Comparison of ENCODE assay signal across 8 cellular contexts in genomic region chr14:74257078-74257987, GRCh38. TPM values are rescaled to one million over a fixed set of nuclear protein-coding genes. Genes with fewer than 3 reads are reported as not detected.
A peak's percentile ranks its signal among the peaks of the same experiment; 100 is the strongest.
DNase-seq lines count a peak whose midpoint lies in the region; ATAC-seq and TF ChIP-seq lines count a peak whose summit lies in the region.

No MANE protein-coding gene starts in this region.

- H3K4me3 ChIP-seq in SJCRH30: peak overlapping the region; percentile 62
- H3K4me3 ChIP-seq in heart right ventricle: peak overlapping the region; percentile 50 to 84 (median 72)
- peak overlapping the region; percentile 63 for H3K4me3 ChIP-seq in urinary bladder (ENCODE audit: low read depth, low read length)

- H3K9me3 ChIP-seq in SJCRH30 (replicated peaks) (no peaks in the 10 kb centered on the region), heart right ventricle (no peaks in the 10 kb centered on the region)

- H3K4me1 Mint-ChIP-seq in progenitor cell of endocrine pancreas (ENCODE audit: low read depth): no peaks in the 10 kb centered on the region

- H3K36me3 ChIP-seq in SJCRH30 (no peaks in the 10 kb centered on the region), heart right ventricle (no peaks in the 10 kb centered on the region), urinary bladder (ENCODE audit: insufficient read depth) (no peaks in the 10 kb centered on the region)

- H3K36me3 Mint-ChIP-seq in progenitor cell of endocrine pancreas (ENCODE audit: insufficient read depth): no peaks in the 10 kb centered on the region

- H3K27me3 ChIP-seq in SJCRH30 (peaks cover 6% of the 10 kb centered on the region; the same call in 1 of the 2 replicates), heart right ventricle (peaks cover 0 to 20% (median 0%) of the 10 kb centered on the region in 7 donors)

- H3K4me1 ChIP-seq in SJCRH30 (no peaks in the 10 kb centered on the region), heart right ventricle (peaks cover 0 to 17% (median 13%) of the 10 kb centered on the region in 9 donors), urinary bladder (ENCODE audit: insufficient read depth) (no peaks in the 10 kb centered on the region)

- intact Hi-C loops in heart right ventricle (cut with DNase I): loop anchor here in 2 of 10 donors (2.0 to 5.0 kb wide), 2 partner anchors 145 kb away; no protein-coding TSS in a partner anchor

- no peak overlapping the region for H3K27ac ChIP-seq in SJCRH30
- H3K27ac ChIP-seq in heart right ventricle: peak overlapping the region in 4 of 10 donors; percentile 14 to 57 (median 44)
- H3K27ac ChIP-seq in urinary bladder (ENCODE audit: low read depth): no peak overlapping the region

- 3% methylated on average over 72 of the region's 72 CpGs for WGBS in heart right ventricle, 2 donors
- 4% methylated on average over 72 of the region's 72 CpGs for WGBS in urinary bladder

- peak; percentile 80 to 88 (median 84) for ATAC-seq in heart right ventricle

- peaks cover 56% of the 10 kb centered on the region for H3K27me3 Mint-ChIP-seq in progenitor cell of endocrine pancreas

- peak overlapping the region; percentile 75 for H3K4me3 Mint-ChIP-seq in progenitor cell of endocrine pancreas (ENCODE audit: low read depth)

- DNase-seq in DMS79 treated with DMSO at 0.1 percent for 48 hours (lab: John Stamatoyannopoulos, UW) (peak; percentile 77), DMS79 (lab: John Stamatoyannopoulos, UW) (no peak), HT-29 (ENCODE audit: low spot score) (peak; percentile 25), SJCRH30 (peak; percentile 36 to 55), heart right ventricle (peak; percentile 17 to 51), progenitor cell of endocrine pancreas (ENCODE audit: low spot score, unreplicated experiment) (peak; percentile 41)
- DNase-seq in activated naive CD4-positive, alpha-beta T cell treated with anti-CD3 and anti-CD28 coated beads, Interleukin-2, amount 50 U/mL, for 16 hours: peak; percentile 64

- no peaks in the 10 kb centered on the region for H3K9me3 Mint-ChIP-seq in progenitor cell of endocrine pancreas (ENCODE audit: low read depth)

- TF ChIP-seq CTCF in heart right ventricle (IDR thresholded peaks at IDR 0.05) (peak in 8 of 9 donors; percentile 93 to 99 (median 97)), progenitor cell of endocrine pancreas (IDR thresholded peaks at IDR 0.05; ENCODE audit: unreplicated experiment) (peak; percentile 90)

- H3K27ac Mint-ChIP-seq in progenitor cell of endocrine pancreas: no peak overlapping the region

RNA-seq across cellular contexts. Expression of gene VSX2, which starts 18.1 kb away (rescaled TPM):
- total RNA-seq in HT-29 (2014; rRNA removed; shearing (Covaris generic)): not detected in 2 replicates
- 0.02 and 0.03 TPM in 2 replicates for total RNA-seq in SJCRH30 (2014; rRNA removed; shearing (Covaris generic))
- total RNA-seq in heart right ventricle: not detected
- polyA plus RNA-seq in heart right ventricle: not detected
- total RNA-seq in progenitor cell of endocrine pancreas: not detected in 2 replicates
- not detected for total RNA-seq in urinary bladder
- polyA plus RNA-seq in urinary bladder: not detected

RNA-seq across cellular contexts. Expression of gene ABCD4, which starts 45.4 kb away (rescaled TPM):
- total RNA-seq in HT-29 (2014; rRNA removed; shearing (Covaris generic)): 31.4 and 32.3 TPM in 2 replicates
- total RNA-seq in SJCRH30 (2014; rRNA removed; shearing (Covaris generic)): 26.3 and 30.6 TPM in 2 replicates
- 10 to 100 TPM; 18.1 to 26.3 (median 22.0) TPM for total RNA-seq in heart right ventricle
- polyA plus RNA-seq in heart right ventricle: 10 to 100 TPM; 17.8 to 76.4 TPM
- total RNA-seq in progenitor cell of endocrine pancreas: 155 and 158 TPM in 2 replicates
- total RNA-seq in urinary bladder: 30.6 TPM
- polyA plus RNA-seq in urinary bladder: 36.0 TPM
